ENCODE assay signal across 27 cellular contexts in the genomic region with DNA sequence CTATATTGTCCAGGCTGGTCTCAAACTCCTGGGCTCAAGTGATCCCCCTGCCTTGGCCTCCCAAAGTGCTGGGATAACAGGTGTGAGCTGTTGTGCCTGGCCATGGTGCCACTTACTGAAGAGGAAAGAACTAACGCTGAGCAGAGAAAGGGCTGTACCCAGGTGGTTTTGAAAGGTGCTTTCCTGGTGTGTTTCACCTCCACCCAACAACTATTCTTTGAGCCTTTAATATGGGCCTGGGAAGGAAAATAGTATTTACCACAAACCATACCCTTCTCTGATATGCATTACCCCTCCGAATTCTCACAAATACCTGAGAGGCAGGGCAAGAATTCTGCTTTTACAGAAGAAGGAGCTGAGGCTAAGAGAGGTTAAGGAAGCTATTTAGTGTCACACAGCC.
"Had no signal": no experiment of that assay in that cellular context is flagged by ENCODE, and none has a peak within 500 bp of the region (broad histone marks: within the 10 kb centered on the region; RNA-seq: fewer than 3 reads in every experiment).

No MANE protein-coding gene starts in this region.

- H3K9me3 Mint-ChIP-seq: naive thymus-derived CD4-positive, alpha-beta T cell; nephron; neural progenitor cell; type B pancreatic cell had no signal

- ATAC-seq: esophagus mucosa; gastrocnemius medialis; naive thymus-derived CD4-positive, alpha-beta T cell; sciatic nerve had no signal

- H3K27me3 ChIP-seq: gastrocnemius medialis, neural progenitor cell, right atrium auricular region, testis, tibial artery had no signal

- H3K9me3 ChIP-seq: gastrocnemius medialis, right atrium auricular region, testis, tibial artery had no signal

- H3K27me3 Mint-ChIP-seq: progenitor cell of endocrine pancreas, type B pancreatic cell had no signal

- H3K9ac ChIP-seq: neural progenitor cell, parathyroid adenoma had no signal

- H3K4me2 ChIP-seq: neural progenitor cell, smooth muscle cell had no signal

- H3K4me1 ChIP-seq: gastrocnemius medialis, neural progenitor cell, parathyroid adenoma, testis, tibial artery had no signal

- H3K4me3 ChIP-seq: coronary artery, gastrocnemius medialis, lung, neural progenitor cell, right atrium auricular region, smooth muscle cell, testis, tibial artery had no signal

- H3K4me3 Mint-ChIP-seq: naive thymus-derived CD4-positive, alpha-beta T cell; nephron; neural progenitor cell; type B pancreatic cell had no signal

- DNase-seq: foreskin fibroblast; gastrocnemius medialis; head of caudate nucleus; mesenchymal stem cell; midbrain; naive thymus-derived CD4-positive, alpha-beta T cell; stimulated activated CD4-positive, alpha-beta T cell treated with anti-CD3 and anti-CD28 coated beads, Interleukin-12 subunit alpha, Interleukin-12 subunit beta, amount 100 ng/mL, for 4 hours; stimulated activated CD4-positive, alpha-beta T cell treated with anti-CD3 and anti-CD28 coated beads, Interleukin-1b, Interleukin-23, amount 100 ng/mL, for 48 hours; stimulated activated CD4-positive, alpha-beta T cell treated with anti-CD3 and anti-CD28 coated beads, Interleukin-4, amount 100 ng/mL, for 1 hour; stimulated activated CD8-positive, alpha-beta memory T cell treated with anti-CD3 and anti-CD28 coated beads, Interleukin-4, amount 100 ng/mL, for 48 hours; stimulated activated naive CD4-positive, alpha-beta T cell treated with Interleukin-2 at 50 U/mL for 16 hours; substantia nigra; testis; tibial artery had no signal

- H2AFZ ChIP-seq: neural progenitor cell, parathyroid adenoma had no signal

- H3K79me2 ChIP-seq: parathyroid adenoma had no signal

- H3K36me3 ChIP-seq: gastrocnemius medialis, neural progenitor cell, right atrium auricular region, tibial artery had no signal

- H3K27ac Mint-ChIP-seq: nephron, neural progenitor cell, progenitor cell of endocrine pancreas, type B pancreatic cell had no signal

- H3K27ac ChIP-seq: coronary artery, epithelial cell of prostate, gastrocnemius medialis, neural progenitor cell, parathyroid adenoma, right atrium auricular region, testis, tibial artery had no signal

- FAIRE-seq: keratinocyte had no signal

- H3K36me3 Mint-ChIP-seq: naive thymus-derived CD4-positive, alpha-beta T cell; neural progenitor cell; type B pancreatic cell had no signal
